20 cellular contexts compared by ENCODE assay signal in genomic region chr15:92661069-92661468, GRCh38.
"Had no signal": no experiment of that assay in that cellular context is flagged by ENCODE, and none has a peak within 500 bp of the region (broad histone marks: within the 10 kb centered on the region; RNA-seq: fewer than 3 reads in every experiment).

No MANE protein-coding gene starts in this region.

- H3K36me3 Mint-ChIP-seq: type B pancreatic cell had no signal

- H3K4me2 ChIP-seq: hepatocyte had no signal

- ATAC-seq: left colon; left ventricle myocardium superior; naive thymus-derived CD4-positive, alpha-beta T cell had no signal

- H3K4me1 ChIP-seq: colonic mucosa had no signal

- H3K9me3 ChIP-seq: colonic mucosa, right atrium auricular region, stomach, thyroid gland had no signal

- H3K27ac ChIP-seq: colonic mucosa, hepatocyte, right atrium auricular region, stomach, thyroid gland had no signal

- H2AFZ ChIP-seq: hepatocyte had no signal

- H3K79me2 ChIP-seq: hepatocyte had no signal

- H3K4me3 ChIP-seq: colonic mucosa, hepatocyte, lung, right atrium auricular region, stomach, thyroid gland had no signal

- H3K4me3 Mint-ChIP-seq: naive thymus-derived CD4-positive, alpha-beta T cell; neural crest cell; type B pancreatic cell had no signal

- H3K9me3 Mint-ChIP-seq: neural crest cell, type B pancreatic cell had no signal

- DNase-seq: colonic mucosa; dermis blood vessel endothelial cell; erythroblast; foreskin melanocyte; kidney; left colon; left ventricle myocardium superior; naive thymus-derived CD4-positive, alpha-beta T cell; small intestine; stimulated activated CD4-positive, alpha-beta T cell treated with anti-CD3 and anti-CD28 coated beads, Interleukin-12 subunit alpha, Interleukin-12 subunit beta, amount 100 ng/mL, for 4 hours; stimulated activated naive CD4-positive, alpha-beta T cell; stomach; thyroid gland had no signal

- H3K27ac Mint-ChIP-seq: naive thymus-derived CD4-positive, alpha-beta T cell; type B pancreatic cell had no signal

- H3K27me3 ChIP-seq: colonic mucosa, hepatocyte, right atrium auricular region, thyroid gland had no signal

- FAIRE-seq: endothelial cell of umbilical vein, kidney, small intestine, urothelium cell line had no signal

- H3K36me3 ChIP-seq: colonic mucosa, right atrium auricular region, stomach, thyroid gland had no signal
